2 cellular contexts compared by ENCODE assay signal in genomic region chr16:10578474-10579316, GRCh38.
TF ChIP-seq lines count a peak whose summit lies in the region.

No MANE protein-coding gene starts in this region.

TF ChIP-seq in HCT116, 20 proteins besides CTCF, POLR2A, EP300 and RAD21:
- TF ChIP-seq EZH2 (IDR thresholded peaks at IDR 0.05) (no peak), TCF7L2 (IDR thresholded peaks at IDR 0.05; ENCODE audit: borderline replicate concordance, extremely low read depth, insufficient read depth, insufficient read length) (no peak)
TF ChIP-seq in HCT116: peak in this region for 0.

TF ChIP-seq in SK-N-SH, 30 proteins besides CTCF, POLR2A, EP300 and RAD21:
- TF ChIP-seq GATA2 (CRISPR knock-in tag; IDR thresholded peaks at IDR 0.05): no peak
- no peak for TF ChIP-seq YY1 (IDR thresholded peaks at IDR 0.05; ENCODE audit: low read depth)
- TF ChIP-seq, protein P1, sequence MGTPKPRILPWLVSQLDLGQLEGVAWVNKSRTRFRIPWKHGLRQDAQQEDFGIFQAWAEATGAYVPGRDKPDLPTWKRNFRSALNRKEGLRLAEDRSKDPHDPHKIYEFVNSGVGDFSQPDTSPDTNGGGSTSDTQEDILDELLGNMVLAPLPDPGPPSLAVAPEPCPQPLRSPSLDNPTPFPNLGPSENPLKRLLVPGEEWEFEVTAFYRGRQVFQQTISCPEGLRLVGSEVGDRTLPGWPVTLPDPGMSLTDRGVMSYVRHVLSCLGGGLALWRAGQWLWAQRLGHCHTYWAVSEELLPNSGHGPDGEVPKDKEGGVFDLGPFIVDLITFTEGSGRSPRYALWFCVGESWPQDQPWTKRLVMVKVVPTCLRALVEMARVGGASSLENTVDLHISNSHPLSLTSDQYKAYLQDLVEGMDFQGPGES (IDR thresholded peaks at IDR 0.05; ENCODE audit: low read depth, low read length): no peak
- TF ChIP-seq FOXM1 (IDR thresholded peaks at IDR 0.05; ENCODE audit: low read depth): no peak
